Comparison of ENCODE assay signal across 8 cellular contexts in genomic region chr1:181128592-181129497, GRCh38. TPM values are rescaled to one million over a fixed set of nuclear protein-coding genes. Genes with fewer than 3 reads are reported as not detected.
A peak's percentile ranks its signal among the peaks of the same experiment; 100 is the strongest.
DNase-seq lines count a peak whose midpoint lies in the region; ATAC-seq and TF ChIP-seq lines count a peak whose summit lies in the region.

No MANE protein-coding gene starts in this region.

- H3K4me1 ChIP-seq in BLaER1 treated with 17β-estradiol and CSF1 and Interleukin-3, amounts not matched to agents 10 nM and 100 nM: peaks cover 83 to 95% (median 88%) of the 10 kb centered on the region in 10 experiments
- H3K4me1 ChIP-seq in PC-9 (replicated peaks; ENCODE audit: insufficient read depth) (peaks cover 66% of the 10 kb centered on the region), left ventricle myocardium inferior (peaks cover 60% of the 10 kb centered on the region), transverse colon (peaks cover 0 to 26% (median 12%) of the 10 kb centered on the region in 4 donors)

- H3K27ac ChIP-seq in BLaER1 treated with 17β-estradiol and CSF1 and Interleukin-3, amounts not matched to agents 10 nM and 100 nM: peak overlapping the region; percentile 60 to 91 (median 85)
- peak overlapping the region; percentile 91 for H3K27ac ChIP-seq in PC-9
- H3K27ac ChIP-seq in left ventricle myocardium inferior (replicated peaks): peak overlapping the region; percentile 65
- peak overlapping the region; percentile 45 to 57 (median 51) for H3K27ac ChIP-seq in transverse colon

- no peaks in the 10 kb centered on the region for H3K79me2 ChIP-seq in PC-9 (ENCODE audit: low read depth)

- peak overlapping the region; percentile 64 to 81 (median 78) for H3K9ac ChIP-seq in BLaER1 treated with 17β-estradiol and CSF1 and Interleukin-3, amounts not matched to agents 10 nM and 100 nM

- in situ Hi-C loops in transverse colon (cut with MboI; ENCODE audit: low pct_ligation_motif_present in 1 of 4, low pct_unique_long_range_greater_than_20kb in 1 of 4, low sequenced_read_pairs in 3 of 4): loop anchor here in 1 of 4 donors (25.0 kb wide), 1 partner anchor 92 kb away; the partner anchor contains the start of gene MR1

- no peak overlapping the region for H2AFZ ChIP-seq in PC-9

- peak; percentile 40 for DNase-seq in GM19238 (ENCODE audit: insufficient read length, low spot score)
- DNase-seq in PC-9: no peak
- no peak for DNase-seq in left ventricle myocardium inferior
- DNase-seq in transverse colon: peak; percentile 58
- no peak for DNase-seq in HuH-7.5 (ENCODE audit: low spot score)
- no peak for DNase-seq in DMS153 treated with DMSO at 0.1 percent for 48 hours (lab: John Stamatoyannopoulos, UW; ENCODE audit: unreplicated experiment)

- H3F3A ChIP-seq in PC-9 (ENCODE audit: insufficient read depth, low read depth): peaks cover 44% of the 10 kb centered on the region

- H3K9me2 ChIP-seq in PC-9 (ENCODE audit: insufficient read depth): no peaks in the 10 kb centered on the region

- CTCF ChIA-PET in PC-9 (lab: Charles Lee): no interaction called here

- H3K36me3 ChIP-seq in BLaER1 treated with 17β-estradiol and CSF1 and Interleukin-3, amounts not matched to agents 10 nM and 100 nM: no peaks in the 10 kb centered on the region
- H3K36me3 ChIP-seq in PC-9 (ENCODE audit: low read depth): no peaks in the 10 kb centered on the region
- H3K36me3 ChIP-seq in left ventricle myocardium inferior: no peaks in the 10 kb centered on the region
- no peaks in the 10 kb centered on the region for H3K36me3 ChIP-seq in transverse colon

- peak overlapping the region; percentile 13 to 63 (median 50) for H3K4me3 ChIP-seq in BLaER1 treated with 17β-estradiol and CSF1 and Interleukin-3, amounts not matched to agents 10 nM and 100 nM
- H3K4me3 ChIP-seq in PC-9 (no peak overlapping the region), left ventricle myocardium inferior (no peak overlapping the region), transverse colon (no peak overlapping the region)

- no peaks in the 10 kb centered on the region for H3K9me3 ChIP-seq in BLaER1 treated with 17β-estradiol and CSF1 and Interleukin-3, amounts not matched to agents 10 nM and 100 nM (replicated peaks in 1 of 11)
- H3K9me3 ChIP-seq in PC-9 (ENCODE audit: insufficient read depth, low read depth): no peaks in the 10 kb centered on the region
- H3K9me3 ChIP-seq in left ventricle myocardium inferior (replicated peaks): no peaks in the 10 kb centered on the region
- H3K9me3 ChIP-seq in transverse colon: no peaks in the 10 kb centered on the region

- TF ChIP-seq CTCF in PC-9 (conservative IDR thresholded peaks at IDR 0.05): no peak
- TF ChIP-seq CTCF in left ventricle myocardium inferior (IDR thresholded peaks at IDR 0.05; ENCODE audit: borderline replicate concordance): no peak
- TF ChIP-seq CTCF in transverse colon (IDR thresholded peaks at IDR 0.05): no peak

- POLR2A ChIA-PET in PC-9 (lab: Charles Lee; ENCODE audit: unreplicated experiment): interaction anchor here (0.6 kb wide), 1 partner anchor 12 kb away, joined by 3 read pairs; no protein-coding TSS in a partner anchor

- intact Hi-C loops in PC-9 (cut with micrococcal nuclease; ENCODE audit: unreplicated experiment): no loop called here
- intact Hi-C loops in left ventricle myocardium inferior (cut with micrococcal nuclease): no loop called here
- intact Hi-C loops in transverse colon (cut with DNase I; ENCODE audit: low total_unique reads): no loop called here

- H3K27me3 ChIP-seq in BLaER1 treated with 17β-estradiol and CSF1 and Interleukin-3, amounts not matched to agents 10 nM and 100 nM: peaks cover 0 to 18% (median 0%) of the 10 kb centered on the region in 11 experiments; a peak in 4 of 22 replicates
- H3K27me3 ChIP-seq in PC-9 (ENCODE audit: insufficient read depth, low read depth) (no peaks in the 10 kb centered on the region), left ventricle myocardium inferior (ENCODE audit: low read depth) (no peaks in the 10 kb centered on the region), transverse colon (no peaks in the 10 kb centered on the region)

- 43 to 61% methylated on average over 4 to 18 of the region's 19 CpGs for WGBS in transverse colon (ENCODE audit: low coverage in 1 of 2), 2 donors

- no peak for TF ChIP-seq EP300 in transverse colon (IDR thresholded peaks at IDR 0.05; ENCODE audit: low read depth)

- ATAC-seq in HG03196 (IDR thresholded peaks at IDR 0.05; ENCODE audit: unreplicated experiment): peak; percentile 52

- peaks cover 0 to 7% (median 0%) of the 10 kb centered on the region in 11 experiments; a peak in 1 of 22 replicates for H4K20me1 ChIP-seq in BLaER1 treated with 17β-estradiol and CSF1 and Interleukin-3, amounts not matched to agents 10 nM and 100 nM
- no peaks in the 10 kb centered on the region for H4K20me1 ChIP-seq in PC-9 (ENCODE audit: insufficient read depth)

- no peak for TF ChIP-seq POLR2A in transverse colon (IDR thresholded peaks at IDR 0.05)

- H3K4me2 ChIP-seq in BLaER1 treated with 17β-estradiol and CSF1 and Interleukin-3, amounts not matched to agents 10 nM and 100 nM: peak overlapping the region; percentile 87 to 100 (median 98)
- 0 out of 2 replicates have a peak overlapping the region, but pooled peaks have one; percentile 46 for H3K4me2 ChIP-seq in PC-9

- BruUV-seq in PC-9 (replicated peaks; lab: Mats Ljungman, UMichigan): no TSS peak

RNA-seq across cellular contexts. Expression of gene IER5, which starts 40.3 kb away (rescaled TPM):
- total RNA-seq in PC-9 (2021) (21.2 and 23.4 TPM in 2 replicates), left ventricle myocardium inferior (22.1 TPM), transverse colon (10 to 100 TPM; 12.1 to 40.3 (median 16.5) TPM)

Comparison
In these comparisons a context has a peak if more than half of its experiments do, and no peak if none do; other contexts are left out.
1. H3K4me3 ChIP-seq: peak in BLaER1 treated with 17β-estradiol and CSF1 and Interleukin-3, amounts not matched to agents 10 nM and 100 nM (10 of 10); none in PC-9 (single experiment), left ventricle myocardium inferior (single experiment) and transverse colon (0 of 4).
2. DNase-seq: peak in GM19238 (single experiment) and transverse colon (single experiment); none in PC-9 (0 of 2), left ventricle myocardium inferior (single experiment), HuH-7.5 (single experiment) and DMS153 treated with DMSO at 0.1 percent for 48 hours (single experiment).
3. Peak in every context shown above with its lines, with median percentiles within 50 percentile points of each other: H3K27ac ChIP-seq.